ENCODE assay signal across 11 cellular contexts in genomic region chr7:145431834-145432233, GRCh38.
"Had no signal": no experiment of that assay in that cellular context is flagged by ENCODE, and none has a peak within 500 bp of the region (broad histone marks: within the 10 kb centered on the region; RNA-seq: fewer than 3 reads in every experiment).

No MANE protein-coding gene starts in this region.

- DNase-seq: activated CD4-positive, alpha-beta T cell treated with anti-CD3 and anti-CD28 coated beads, Interleukin-2, amount 10 ng/mL, durations not matched to agents 24 days and 14 days; activated CD8-positive, alpha-beta memory T cell treated with anti-CD3 and anti-CD28 coated beads, Interleukin-2, amount 50 U/mL, for 48 hours; activated naive CD4-positive, alpha-beta T cell treated with Interleukin-2 at 50 U/mL for 16 hours; anterior cingulate cortex; effector CD8-positive, alpha-beta T cell; foreskin fibroblast; left ventricle myocardium superior; mucosa of descending colon; naive thymus-derived CD4-positive, alpha-beta T cell; stimulated activated CD4-positive, alpha-beta T cell treated with anti-CD3 and anti-CD28 coated beads, Interleukin-12 subunit alpha, Interleukin-12 subunit beta, amount 100 ng/mL, for 4 hours; stimulated activated CD4-positive, alpha-beta T cell treated with anti-CD3 and anti-CD28 coated beads, Interleukin-2, amount 100 ng/mL, for 24 hours had no signal

- ATAC-seq: left ventricle myocardium superior; mucosa of descending colon; naive thymus-derived CD4-positive, alpha-beta T cell had no signal
